11 cellular contexts compared by ENCODE assay signal in the genomic region with DNA sequence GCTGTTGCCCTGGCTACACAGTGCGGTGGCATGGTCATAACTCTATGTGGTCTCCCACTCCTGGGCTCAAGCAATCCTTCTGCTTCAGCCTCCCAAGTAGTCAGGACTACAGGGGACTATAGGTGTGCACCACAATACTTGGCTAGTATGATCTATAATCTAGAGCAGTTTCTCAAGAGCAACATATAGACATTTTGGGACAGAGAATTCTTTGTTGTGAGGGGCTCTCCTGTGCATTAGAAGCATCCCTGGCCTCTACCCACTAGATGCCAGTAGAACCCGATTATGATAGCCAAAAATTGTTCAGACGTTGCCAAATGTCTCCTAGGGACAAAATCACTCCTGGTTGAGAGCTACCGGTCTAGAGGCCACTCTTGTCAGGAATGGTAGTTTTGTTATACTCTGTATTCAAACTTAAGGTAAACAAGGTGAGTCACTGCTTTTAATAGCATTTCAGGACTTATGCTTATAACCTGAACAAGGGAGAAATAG. TPM values are rescaled to one million over a fixed set of nuclear protein-coding genes. Genes with fewer than 3 reads are reported as not detected.
DNase-seq lines count a peak whose midpoint lies in the region; ATAC-seq and TF ChIP-seq lines count a peak whose summit lies in the region.
"Had no signal": no experiment of that assay in that cellular context is flagged by ENCODE, and none has a peak within 500 bp of the region (broad histone marks: within the 10 kb centered on the region; RNA-seq: fewer than 3 reads in every experiment).

No MANE protein-coding gene starts in this region.

- POLR2A ChIA-PET in MCF 10A (lab: Yijun Ruan, JAX), result interaction anchor here (0.7 to 2.8 kb wide), 11 partner anchors 12 to 282 kb away, joined by 3 to 6 read pairs (median 3); a partner anchor contains a TSS

- intact Hi-C loops in MCF 10A (cut with micrococcal nuclease) (no loop called here), transverse colon (cut with DNase I; ENCODE audit: low total_unique reads) (loop anchor here (10.0 kb wide), 1 partner anchor 226 kb away; a partner anchor contains a TSS), spleen (cut with DNase I; ENCODE audit: low total_unique reads) (no loop called here), CD14-positive monocyte (cut with micrococcal nuclease) (loop anchor here in 1 of 2 donors (1.0 to 10.0 kb wide), 2 partner anchors 28 to 136 kb away; a partner anchor contains a TSS)

- WGBS in transverse colon (ENCODE audit: low coverage in 1 of 2), 2 donors, result 41 to 55% methylated on average over 3 to 4 of the region's 4 CpGs
- 63 to 81% (median 67%) methylated on average over 4 of the region's 4 CpGs for WGBS in spleen, 5 donors

- peaks cover 8 to 51% (median 37%) of the 10 kb centered on the region in 4 donors for H3K4me1 ChIP-seq in transverse colon
- H3K4me1 ChIP-seq in spleen, result peaks cover 29 to 99% (median 82%) of the 10 kb centered on the region in 6 donors

- H3K36me3 Mint-ChIP-seq in MCF 10A (ENCODE audit: insufficient read depth, unreplicated experiment) (peaks cover 31% of the 10 kb centered on the region), CD14-positive monocyte (peaks cover 17 to 39% of the 10 kb centered on the region in 2 donors)

- H3K27me3 ChIP-seq in transverse colon, result no peaks in the 10 kb centered on the region
- no peaks in the 10 kb centered on the region for H3K27me3 ChIP-seq in spleen (replicated peaks in 1 of 7)

- H3K27me3 Mint-ChIP-seq in MCF 10A (ENCODE audit: insufficient read depth, unreplicated experiment), result no peaks in the 10 kb centered on the region
- no peaks in the 10 kb centered on the region for H3K27me3 Mint-ChIP-seq in CD14-positive monocyte (ENCODE audit: low read depth in 3 of 3)

- TF ChIP-seq CTCF in MCF 10A (IDR thresholded peaks at IDR 0.05; ENCODE audit: unreplicated experiment) (no peak), omental fat pad (IDR thresholded peaks at IDR 0.05) (no peak), transverse colon (IDR thresholded peaks at IDR 0.05) (no peak), spleen (IDR thresholded peaks at IDR 0.05 in 8 of 11, conservative IDR thresholded peaks at IDR 0.05 in 3 of 11) (no peak), CD14-positive monocyte (IDR thresholded peaks at IDR 0.05) (no peak)

- no peak for TF ChIP-seq POLR2A in transverse colon (IDR thresholded peaks at IDR 0.05)
- no peak for TF ChIP-seq POLR2A in spleen (IDR thresholded peaks at IDR 0.05)

- H3K4me3 Mint-ChIP-seq in MCF 10A (ENCODE audit: unreplicated experiment) (peak overlapping the region; percentile 40), CD14-positive monocyte (no peak overlapping the region)

- no peak for TF ChIP-seq EP300 in transverse colon (IDR thresholded peaks at IDR 0.05; ENCODE audit: low read depth)

- in situ Hi-C loops in transverse colon (cut with MboI; ENCODE audit: low pct_ligation_motif_present in 1 of 4, low pct_unique_long_range_greater_than_20kb in 1 of 4, low sequenced_read_pairs in 3 of 4), result loop anchor here in 1 of 4 donors (25.0 kb wide), 1 partner anchor 279 kb away; a partner anchor contains a TSS

- H3K4me3 ChIP-seq in transverse colon (no peak overlapping the region), spleen (no peak overlapping the region)

- H3K9me3 ChIP-seq in transverse colon (no peaks in the 10 kb centered on the region), spleen (no peaks in the 10 kb centered on the region)

- H3K4me1 Mint-ChIP-seq in MCF 10A (ENCODE audit: insufficient read depth, unreplicated experiment) (peaks cover 32% of the 10 kb centered on the region), CD14-positive monocyte (peaks cover 19% of the 10 kb centered on the region)

- BruUV-seq in MCF 10A (replicated peaks; lab: Mats Ljungman, UMichigan), result no TSS peak

- ATAC-seq in omental fat pad (ENCODE audit: low FRiP score), result peak; percentile 59

- CTCF ChIA-PET in MCF 10A (lab: Yijun Ruan, JAX), result interaction anchor here (0.8 to 2.3 kb wide), 3 partner anchors 10 to 1747 kb away, joined by 3 to 16 read pairs (median 4); a partner anchor contains a TSS

- peaks cover 0 to 4% (median 0%) of the 10 kb centered on the region in 4 donors for H3K36me3 ChIP-seq in transverse colon
- peaks cover 0 to 36% (median 0%) of the 10 kb centered on the region in 6 donors for H3K36me3 ChIP-seq in spleen

- H3K9me3 Mint-ChIP-seq in MCF 10A (ENCODE audit: unreplicated experiment), result no peaks in the 10 kb centered on the region
- H3K9me3 Mint-ChIP-seq in CD14-positive monocyte, result no peaks in the 10 kb centered on the region

- no peak overlapping the region for H3K27ac ChIP-seq in transverse colon
- no peak overlapping the region for H3K27ac ChIP-seq in spleen

- peak; percentile 72 for DNase-seq in DMS53 (lab: John Stamatoyannopoulos, UW)
- peak; percentile 74 for DNase-seq in M059J (ENCODE audit: low read depth)
- DNase-seq in MCF 10A (ENCODE audit: unreplicated experiment), result peak; percentile 64
- no peak for DNase-seq in omental fat pad (ENCODE audit: low spot score)
- DNase-seq in transverse colon, result no peak
- no peak for DNase-seq in RPMI8226
- DNase-seq in spleen, result no peak
- no peak for DNase-seq in CD14-positive monocyte (ENCODE audit: low spot score)
- DNase-seq: activated CD4-positive, CD25-positive, alpha-beta regulatory T cell; NCI-H2081 treated with DMSO at 0.1 percent for 48 hours had no signal

- peak overlapping the region; percentile 78 for H3K27ac Mint-ChIP-seq in MCF 10A (ENCODE audit: low read depth, unreplicated experiment)
- H3K27ac Mint-ChIP-seq in CD14-positive monocyte, result peak overlapping the region in 2 of 7 donors; percentile 37 to 40

RNA-seq across cellular contexts. Expression of a gene that starts 7.2 kb away (rescaled TPM):
- 23.9 and 48.5 TPM in 2 replicates for total RNA-seq in M059J (2014; rRNA removed; shearing (Covaris generic))
- 142 and 146 TPM in 2 replicates for total RNA-seq in MCF 10A (2022)
- total RNA-seq in omental fat pad, result 100 to 1,000 TPM in 2 of 4 donors, 10 to 100 TPM in 2; 80.0 to 149 (median 103) TPM
- total RNA-seq in transverse colon, result 100 to 1,000 TPM; 113 to 212 (median 164) TPM
- total RNA-seq in spleen, result 100 to 1,000 TPM; 154 to 235 (median 167) TPM
- polyA plus RNA-seq in spleen, result 10 to 100 TPM; 30.5 to 52.3 (median 42.3) TPM
- polyA plus RNA-seq in CD14-positive monocyte, result 10 to 100 TPM; 29.0 to 43.6 TPM

RNA-seq across cellular contexts. Expression of a gene that starts 48.8 kb away (rescaled TPM):
- total RNA-seq in M059J (2014; rRNA removed; shearing (Covaris generic)), result not detected in 2 replicates
- total RNA-seq in MCF 10A (2022) (0.37 TPM in 1 of 2 replicates, not detected in the other), omental fat pad (under 1 TPM in 3 of 4 donors, not detected in 1; 0.12 to 0.74 (median 0.19) TPM), transverse colon (1 to 10 TPM in 1 of 4 donors, under 1 TPM in 2, not detected in 1; 0.48 to 3.0 (median 0.82) TPM), spleen (under 1 TPM in 4 of 7 donors, not detected in 3; 0.10 to 0.54 (median 0.16) TPM)
- polyA plus RNA-seq in spleen (under 1 TPM; 0.03 to 0.05 (median 0.04) TPM), CD14-positive monocyte (not detected)
- total RNA-seq: pulmonary artery endothelial cell had no signal

Comparison
In these comparisons a context has a peak if more than half of its experiments do, and no peak if none do; other contexts are left out.
1. DNase-seq: peak in DMS53 (single experiment), M059J (single experiment) and MCF 10A (single experiment); none in omental fat pad (single experiment), transverse colon (single experiment), RPMI8226 (single experiment), spleen (single experiment) and CD14-positive monocyte (single experiment).